Comparison of ENCODE assay signal across 3 cellular contexts in the genomic region with DNA sequence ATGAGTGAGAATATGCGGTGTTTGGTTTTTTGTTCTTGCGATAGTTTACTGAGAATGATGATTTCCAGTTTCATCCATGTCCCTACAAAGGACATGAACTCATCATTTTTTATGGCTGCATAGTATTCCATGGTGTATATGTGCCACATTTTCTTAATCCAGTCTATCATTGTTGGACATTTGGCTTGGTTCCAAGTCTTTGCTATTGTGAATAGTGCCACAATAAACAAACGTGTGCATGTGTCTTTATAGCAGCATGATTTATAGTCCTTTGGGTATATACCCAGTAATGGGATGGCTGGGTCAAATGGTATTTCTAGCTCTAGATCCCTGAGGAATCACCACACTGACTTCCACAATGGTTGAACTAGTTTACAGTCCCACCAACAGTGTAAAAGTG. TPM values are rescaled to one million over a fixed set of nuclear protein-coding genes. Genes with fewer than 3 reads are reported as not detected.
DNase-seq lines count a peak whose midpoint lies in the region; ATAC-seq, FAIRE-seq and TF ChIP-seq lines count a peak whose summit lies in the region.
"Not testable (repeated sequence)": the region's sequence is repeated elsewhere in the genome, so short reads cannot be mapped to it uniquely, and the experiment has no call there.

No MANE protein-coding gene starts in this region.

- intact Hi-C loops in OCI-LY7 (cut with micrococcal nuclease; ENCODE audit: unreplicated experiment); K562 (cut with micrococcal nuclease): not testable (repeated sequence)

- not testable (repeated sequence) for H3K9me3 ChIP-seq in HEK293 (ENCODE audit: control insufficient read depth, insufficient read depth, low read depth, low read length); OCI-LY7 (ENCODE audit: low read length); K562 (replicated peaks; ENCODE audit: control insufficient read depth, insufficient read depth, low read depth, low read length)

- CTCF ChIA-PET in HEK293 (lab: Yijun Ruan, JAX); OCI-LY7 (lab: Charles Lee; ENCODE audit: unreplicated experiment); K562 (lab: Yijun Ruan, JAX; ENCODE audit: low intra/inter-chr PET ratio): not testable (repeated sequence)

- not testable (repeated sequence) for H3K4me1 ChIP-seq in HEK293 (ENCODE audit: control insufficient read depth, insufficient read depth, low read length); OCI-LY7 (ENCODE audit: insufficient read depth, low read length, poor library complexity, severe bottlenecking); K562 (replicated peaks in 1 of 2; ENCODE audit: control insufficient read depth in 2 of 2, insufficient read depth in 2 of 2, low read length in 2 of 2)

- not testable (repeated sequence) for H3K27me3 ChIP-seq in K562 (ENCODE audit: control insufficient read depth in 2 of 2, insufficient read depth in 2 of 2, low read length in 2 of 2)

- not testable (repeated sequence) for H3K4me3 ChIP-seq in HEK293 (ENCODE audit: low read depth, low read length); OCI-LY7 (ENCODE audit: low read depth, low read length, poor library complexity, severe bottlenecking); K562

- H3K9me2 ChIP-seq in OCI-LY7 (ENCODE audit: insufficient read depth, low read length): not testable (repeated sequence)

- H3K9me1 ChIP-seq in K562 (ENCODE audit: control insufficient read depth, insufficient read depth, low read length): not testable (repeated sequence)

- not testable (repeated sequence) for ATAC-seq in K562

- H3K79me2 ChIP-seq in OCI-LY7 (ENCODE audit: insufficient read depth, low read depth, low read length); K562 (ENCODE audit: control insufficient read depth, insufficient read depth, low read length): not testable (repeated sequence)

- H3K27ac ChIP-seq in HEK293 (ENCODE audit: extremely low read depth, low read depth, low read length); OCI-LY7 (ENCODE audit: low read depth, low read length, poor library complexity, severe bottlenecking); K562 (ENCODE audit: extremely low read depth, low read depth, low read length): not testable (repeated sequence)

- TF ChIP-seq RAD21 in K562 (CRISPR knock-in tag; conservative IDR thresholded peaks at IDR 0.05 in 1 of 2, IDR thresholded peaks at IDR 0.05 in 1 of 2): not testable (repeated sequence)

- not testable (repeated sequence) for H3K9ac ChIP-seq in K562 (ENCODE audit: insufficient read depth in 1 of 2, low read depth in 2 of 2, low read length in 2 of 2)

- no CpG with 5 or more reads among the region's 3 CpGs for WGBS in K562 (ENCODE audit: insufficient coverage, low coverage, missing lambda C conversion rate)

- POLR2A ChIA-PET in HEK293 (lab: Yijun Ruan, JAX); OCI-LY7 (lab: Charles Lee): not testable (repeated sequence)
- POLR2A ChIA-PET in K562 (lab: Yijun Ruan, JAX): interaction anchor here (1.0 kb wide), 1 partner anchor 137 kb away, joined by 3 read pairs; no protein-coding TSS in a partner anchor

- not testable (repeated sequence) for TF ChIP-seq EP300 in K562 (IDR thresholded peaks at IDR 0.05; ENCODE audit: low read length)

- H3K36me3 ChIP-seq in HEK293 (ENCODE audit: control insufficient read depth in 2 of 2, insufficient read depth in 1 of 2, low read length in 2 of 2) (peaks cover 0 to 31% of the 10 kb centered on the region in 2 experiments; a peak in 2 of 3 replicates), OCI-LY7 (ENCODE audit: insufficient read depth, low read length) (peaks cover 54% of the 10 kb centered on the region), K562 (ENCODE audit: control insufficient read depth, insufficient read depth, low read length) (peaks cover 27% of the 10 kb centered on the region; the same call in 2 of the 3 replicates)

- not testable (repeated sequence) for H2AFZ ChIP-seq in OCI-LY7 (ENCODE audit: low read length); K562 (ENCODE audit: low read depth, low read length)

- H4K20me1 ChIP-seq in OCI-LY7 (ENCODE audit: insufficient read depth, low read length); K562 (replicated peaks; ENCODE audit: control insufficient read depth, insufficient read depth, low read length): not testable (repeated sequence)

- H3K4me2 ChIP-seq in OCI-LY7 (ENCODE audit: low read length); K562 (ENCODE audit: insufficient read depth, low read length): not testable (repeated sequence)

- TF ChIP-seq POLR2A in K562 (conservative IDR thresholded peaks at IDR 0.05): not testable (repeated sequence)

- TF ChIP-seq CTCF in HEK293 (tag by site-specific recombination; IDR thresholded peaks at IDR 0.05); OCI-LY7 (conservative IDR thresholded peaks at IDR 0.05; ENCODE audit: low read length); K562 (IDR thresholded peaks at IDR 0.05 in 2 of 3, conservative IDR thresholded peaks at IDR 0.05 in 1 of 3; ENCODE audit: insufficient read depth in 2 of 3, low read depth in 1 of 3, low read length in 3 of 3): not testable (repeated sequence)

- not testable (repeated sequence) for FAIRE-seq in K562 (lab: Jason Lieb, UNC)

- DNase-seq in OCI-LY7 (ENCODE audit: low spot score); K562 (ENCODE audit: extremely low read depth in 1 of 4, low spot score in 3 of 4): not testable (repeated sequence)

- in situ Hi-C loops in K562 (cut with MboI): not testable (repeated sequence)

- TSS peak; percentile 53 for BruUV-seq in OCI-LY7 (replicated peaks; lab: Mats Ljungman, UMichigan)
- not testable (repeated sequence) for BruUV-seq in K562 (replicated peaks; lab: Mats Ljungman, UMichigan)

TF ChIP-seq in HEK293, 187 proteins besides CTCF, POLR2A, EP300 and RAD21:
- peak; percentile 51; the same call in 1 of the 2 replicates for TF ChIP-seq ZNF146 (tag by site-specific recombination; IDR thresholded peaks at IDR 0.05)

TF ChIP-seq in K562, 482 proteins besides CTCF, POLR2A, EP300 and RAD21:
- peak; percentile 69 for TF ChIP-seq NFIC (IDR thresholded peaks at IDR 0.05)
TF ChIP-seq in K562: peak in this region for 1; not testable (repeated sequence) for 481.

RNA-seq across cellular contexts. Expression of a gene that starts 9.0 kb away (rescaled TPM):
- total RNA-seq in OCI-LY7 (2014; rRNA removed; shearing (Covaris generic)): 92.6 and 103 TPM in 2 replicates
- 121 TPM in 2 replicates for total RNA-seq in OCI-LY7 (2022)
- total RNA-seq in K562 (2011; cell fraction: chromatin; rRNA removed; ENCODE audit: low replicate concordance): 213 and 380 TPM in 2 replicates
- 184 and 191 TPM in 2 replicates for total RNA-seq in K562 (2011; cell fraction: nucleolus; rRNA removed)
- total RNA-seq in K562 (2011; cell fraction: nucleoplasm; rRNA removed): 147 and 176 TPM in 2 replicates
- 34.8 and 38.7 TPM in 2 replicates for total RNA-seq in K562 (2014; rRNA removed)
- total RNA-seq in K562 (2014; rRNA removed; fragmentation: Illumina TruSeq; extraction: Trizol): 15.2 and 23.7 TPM in 2 replicates
- 32.5 and 33.3 TPM in 2 replicates for total RNA-seq in K562 (2015; rRNA removed; fragmentation: Illumina TruSeq; extraction: Trizol)
- total RNA-seq in K562 (2021): 48.2 and 67.0 TPM in 2 replicates
- 34.9 and 50.1 TPM in 2 replicates for polyA plus RNA-seq in K562 (2011; rRNA removed)
- polyA plus RNA-seq in K562 (2011; cell fraction: cytosol; rRNA removed): 29.1 and 35.8 TPM in 2 replicates
- 231 and 271 TPM in 2 replicates for polyA plus RNA-seq in K562 (2011; cell fraction: nucleus; rRNA removed)
- polyA plus RNA-seq in K562 (2012): 31.2 and 36.7 TPM in 2 replicates
- 44.1 and 44.6 TPM in 2 replicates for polyA plus RNA-seq in K562 (2014; fragmentation: Illumina TruSeq; extraction: Trizol)
- polyA plus RNA-seq in K562 (2014; fragmentation: Nextera tagmentation; extraction: Ambion mirVana): 1 to 10 TPM; 1.7 to 2.2 TPM
- polyA plus RNA-seq in K562 (2014; rRNA removed): 41.4 and 52.9 TPM in 2 replicates
- polyA minus RNA-seq in K562 (2011; rRNA and poly(A)+ RNA removed): 32.4 and 38.5 TPM in 2 replicates
- 38.3 and 50.8 TPM in 2 replicates for polyA minus RNA-seq in K562 (2011; cell fraction: cytosol; rRNA and poly(A)+ RNA removed)
- 61.9 and 82.2 TPM in 2 replicates for polyA minus RNA-seq in K562 (2011; cell fraction: nucleus; rRNA and poly(A)+ RNA removed)
